ENCODE assay signal across 8 cellular contexts in genomic region chr4:105715692-105716278, GRCh38. TPM values are rescaled to one million over a fixed set of nuclear protein-coding genes. Genes with fewer than 3 reads are reported as not detected.
DNase-seq lines count a peak whose midpoint lies in the region; ATAC-seq and TF ChIP-seq lines count a peak whose summit lies in the region.

No MANE protein-coding gene starts in this region.

- H2AFZ ChIP-seq in osteoblast (ENCODE audit: low read length), result no peak overlapping the region

- H3K27ac ChIP-seq in left ventricle myocardium inferior (replicated peaks) (no peak overlapping the region), dorsolateral prefrontal cortex (no peak overlapping the region), osteoblast (ENCODE audit: low read depth, low read length) (no peak overlapping the region)

- no peak overlapping the region for H3K4me2 ChIP-seq in osteoblast (ENCODE audit: insufficient read depth, low read length)

- DNase-seq in left ventricle myocardium inferior, result no peak
- no peak for DNase-seq in cardiac septum (ENCODE audit: low spot score)
- peak; percentile 23 for DNase-seq in NCI-H460 (ENCODE audit: extremely low read depth, low read depth)
- DNase-seq in dorsolateral prefrontal cortex, result no peak
- no peak for DNase-seq in osteoblast (ENCODE audit: insufficient read length, low spot score, missing footprints)
- no peak for DNase-seq in COLO668 (lab: John Stamatoyannopoulos, UW; ENCODE audit: unreplicated experiment)

- H3K36me3 ChIP-seq in left ventricle myocardium inferior, result peaks cover 4% of the 10 kb centered on the region
- peaks cover 3% of the 10 kb centered on the region for H3K36me3 ChIP-seq in osteoblast (ENCODE audit: insufficient read depth, low read length)

- H3K27me3 ChIP-seq in left ventricle myocardium inferior (ENCODE audit: low read depth) (no peaks in the 10 kb centered on the region), dorsolateral prefrontal cortex (no peaks in the 10 kb centered on the region), osteoblast (ENCODE audit: insufficient read depth, low read length) (no peaks in the 10 kb centered on the region)

- ATAC-seq in GM19467 (IDR thresholded peaks at IDR 0.05; ENCODE audit: unreplicated experiment) (no peak), HG02981 (IDR thresholded peaks at IDR 0.05; ENCODE audit: unreplicated experiment) (no peak)

- TF ChIP-seq CTCF in left ventricle myocardium inferior (IDR thresholded peaks at IDR 0.05; ENCODE audit: borderline replicate concordance) (peak; percentile 68), dorsolateral prefrontal cortex (IDR thresholded peaks at IDR 0.05 in 54 of 56, conservative IDR thresholded peaks at IDR 0.05 in 2 of 56; ENCODE audit: low read depth in 1 of 56, partially characterized antibody in 56 of 56) (peak; percentile 49 to 81 (median 66)), osteoblast (IDR thresholded peaks at IDR 0.05; ENCODE audit: extremely low read depth, low read depth, low read length) (peak; percentile 48)

- no peaks in the 10 kb centered on the region for H4K20me1 ChIP-seq in osteoblast (ENCODE audit: insufficient read depth, low read length)

- peaks cover 11% of the 10 kb centered on the region for H3K4me1 ChIP-seq in left ventricle myocardium inferior
- H3K4me1 ChIP-seq in osteoblast (ENCODE audit: insufficient read depth, low read length), result peaks cover 9% of the 10 kb centered on the region

- H3K9me3 ChIP-seq in left ventricle myocardium inferior (replicated peaks) (no peaks in the 10 kb centered on the region), osteoblast (ENCODE audit: low read depth, low read length) (no peaks in the 10 kb centered on the region)

- H3K79me2 ChIP-seq in osteoblast (ENCODE audit: insufficient read depth, low read length), result peaks cover 18% of the 10 kb centered on the region

- intact Hi-C loops in left ventricle myocardium inferior (cut with micrococcal nuclease) (no loop called here), cardiac septum (cut with DNase I) (no loop called here), dorsolateral prefrontal cortex (cut with DNase I) (loop anchor here in 1 of 2 donors (5.0 kb wide), 1 partner anchor 568 kb away; the partner anchor contains the start of gene TET2)

- H3K4me3 ChIP-seq in left ventricle myocardium inferior (no peak overlapping the region), dorsolateral prefrontal cortex (peak overlapping the region in 12 of 59 donors; percentile 0 to 42 (median 12)), osteoblast (ENCODE audit: insufficient read depth, low read length) (no peak overlapping the region)

RNA-seq across cellular contexts. Expression of gene GSTCD, which starts 7.2 kb away (rescaled TPM):
- total RNA-seq in left ventricle myocardium inferior, result 5.9 TPM
- 4.8 TPM for total RNA-seq in cardiac septum
- 15.4 and 15.7 TPM in 2 replicates for total RNA-seq in NCI-H460 (2014; rRNA removed; shearing (Covaris generic))
- 9.4 and 14.0 TPM in 2 replicates for polyA plus RNA-seq in NCI-H460 (2014; cell fraction: nucleus; rRNA removed)
- 10 to 100 TPM in 98 of 120 experiments, 1 to 10 TPM in 22; 7.1 to 19.5 (median 12.1) TPM for total RNA-seq in dorsolateral prefrontal cortex
- 6.9 and 9.7 TPM in 2 replicates for total RNA-seq in osteoblast

RNA-seq across cellular contexts. Expression of gene INTS12, which starts 7.3 kb away (rescaled TPM):
- 20.6 TPM for total RNA-seq in left ventricle myocardium inferior
- total RNA-seq in cardiac septum, result 19.3 TPM
- total RNA-seq in NCI-H460 (2014; rRNA removed; shearing (Covaris generic)), result 18.7 and 18.9 TPM in 2 replicates
- 7.7 and 17.9 TPM in 2 replicates for polyA plus RNA-seq in NCI-H460 (2014; cell fraction: nucleus; rRNA removed)
- 10 to 100 TPM; 10.9 to 21.8 (median 16.1) TPM for total RNA-seq in dorsolateral prefrontal cortex
- 14.8 and 19.7 TPM in 2 replicates for total RNA-seq in osteoblast
